In genomic region chr14:20461230-20462141, GRCh38 we compare ENCODE assay signal across 8 cellular contexts. TPM values are rescaled to one million over a fixed set of nuclear protein-coding genes. Genes with fewer than 3 reads are reported as not detected.
DNase-seq lines count a peak whose midpoint lies in the region; ATAC-seq, FAIRE-seq and TF ChIP-seq lines count a peak whose summit lies in the region.

TSS of gene PIP4P1 (minus strand) at chr14:20461434. CDS start at chr14:20461325, 109 bp downstream.

- FAIRE-seq in islet of Langerhans (lab: Jason Lieb, UNC): peak; percentile 98

- peak; percentile 100 for DNase-seq in AG10803 (ENCODE audit: low read depth)
- DNase-seq in NCI-H460 (ENCODE audit: extremely low read depth, low read depth): peak; percentile 100
- DNase-seq in activated CD4-positive, CD25-positive, alpha-beta regulatory T cell treated with anti-CD3 and anti-CD28 coated beads, Interleukin-2, amount 50 U/mL, for 72 hours: peak; percentile 97
- DNase-seq in cerebellar nuclear complex (lab: John Stamatoyannopoulos, UW): peak; percentile 97 to 98
- peak; percentile 96 for DNase-seq in stimulated activated CD4-positive, alpha-beta T cell treated with anti-CD3 and anti-CD28 coated beads, Interleukin-12 subunit alpha, Interleukin-12 subunit beta, amount 100 ng/mL, for 4 hours

- ATAC-seq in GM19043 (IDR thresholded peaks at IDR 0.05; ENCODE audit: low read depth, unreplicated experiment) (peak; percentile 94), HG03378 (IDR thresholded peaks at IDR 0.05; ENCODE audit: unreplicated experiment) (peak; percentile 95)

- TF ChIP-seq CTCF in AG10803 (conservative IDR thresholded peaks at IDR 0.05; ENCODE audit: low read length): no peak

- peak within 1 kb of the TSS; percentile 94 for H3K4me3 ChIP-seq in AG10803 (ENCODE audit: low read length)

RNA-seq across cellular contexts. Expression of gene PIP4P1, which starts in this region (rescaled TPM):
- 17.3 and 20.6 TPM in 2 replicates for total RNA-seq in NCI-H460 (2014; rRNA removed; shearing (Covaris generic))
- 43.8 and 46.6 TPM in 2 replicates for polyA plus RNA-seq in NCI-H460 (2014; cell fraction: nucleus; rRNA removed)

Comparison
In these comparisons a context has a peak if more than half of its experiments do, and no peak if none do; other contexts are left out.
1. Peak in every context shown above with its lines: DNase-seq, ATAC-seq and H3K4me3 ChIP-seq.